13 cellular contexts compared by ENCODE assay signal in genomic region chr12:12216349-12217017, GRCh38. TPM values are rescaled to one million over a fixed set of nuclear protein-coding genes. Genes with fewer than 3 reads are reported as not detected.
DNase-seq lines count a peak whose midpoint lies in the region; ATAC-seq, FAIRE-seq and TF ChIP-seq lines count a peak whose summit lies in the region.
"Had no signal": no experiment of that assay in that cellular context is flagged by ENCODE, and none has a peak within 500 bp of the region (broad histone marks: within the 10 kb centered on the region; RNA-seq: fewer than 3 reads in every experiment).

No MANE protein-coding gene starts in this region.

- H3K9me3 Mint-ChIP-seq in progenitor cell of endocrine pancreas (ENCODE audit: low read depth), result peaks cover 6% of the 10 kb centered on the region

- peak overlapping the region; percentile 96 for H3K27ac Mint-ChIP-seq in progenitor cell of endocrine pancreas

- FAIRE-seq in GM18507 (lab: Jason Lieb, UNC), result peak; percentile 39
- FAIRE-seq: G401.6 had no signal

- peak overlapping the region; percentile 35 for H3K4me3 Mint-ChIP-seq in progenitor cell of endocrine pancreas (ENCODE audit: low read depth)

- H3K4me1 Mint-ChIP-seq in progenitor cell of endocrine pancreas (ENCODE audit: low read depth), result peaks cover 60% of the 10 kb centered on the region

- no peak for ATAC-seq in HG02852 (IDR thresholded peaks at IDR 0.05; ENCODE audit: unreplicated experiment)

- TF ChIP-seq CTCF in progenitor cell of endocrine pancreas (IDR thresholded peaks at IDR 0.05; ENCODE audit: unreplicated experiment), result no peak

- DNase-seq in GM18507 (ENCODE audit: extremely low spot score, insufficient read length, low read depth) (no peak), OCI-M1 (lab: John Stamatoyannopoulos, UW) (peak; percentile 71), fibroblast of peridontal ligament (ENCODE audit: extremely low read depth) (peak; percentile 23), progenitor cell of endocrine pancreas (ENCODE audit: low spot score, unreplicated experiment) (no peak)
- no peak for DNase-seq in stimulated activated naive CD4-positive, alpha-beta T cell treated with Interleukin-2 at 50 U/mL for 16 hours (lab: John Stamatoyannopoulos, UW)
- no peak for DNase-seq in activated CD4-positive, alpha-beta T cell treated with anti-CD3 and anti-CD28 coated beads, Interleukin-2, amount 50 U/mL, for 48 hours
- DNase-seq in central memory CD4-positive, alpha-beta T cell, result no peak
- DNase-seq: foreskin fibroblast, retina, SHP77 had no signal

- peaks cover 8% of the 10 kb centered on the region for H3K36me3 Mint-ChIP-seq in progenitor cell of endocrine pancreas (ENCODE audit: insufficient read depth)
- H3K36me3 Mint-ChIP-seq: CD14-positive monocyte had no signal

- H3K27me3 Mint-ChIP-seq in progenitor cell of endocrine pancreas, result no peaks in the 10 kb centered on the region

RNA-seq across cellular contexts. Expression of gene LRP6, which starts 50.4 kb away (rescaled TPM):
- total RNA-seq in progenitor cell of endocrine pancreas, result 158 and 163 TPM in 2 replicates

Comparison
In these comparisons a context has a peak if more than half of its experiments do, and no peak if none do; other contexts are left out.
1. DNase-seq: peak in OCI-M1 (single experiment) and fibroblast of peridontal ligament (single experiment); none in GM18507 (single experiment), progenitor cell of endocrine pancreas (single experiment), stimulated activated naive CD4-positive, alpha-beta T cell treated with Interleukin-2 at 50 U/mL for 16 hours (single experiment), activated CD4-positive, alpha-beta T cell treated with anti-CD3 and anti-CD28 coated beads, Interleukin-2, amount 50 U/mL, for 48 hours (0 of 2) and central memory CD4-positive, alpha-beta T cell (single experiment).